Comparison of ENCODE assay signal across 7 cellular contexts in the genomic region with DNA sequence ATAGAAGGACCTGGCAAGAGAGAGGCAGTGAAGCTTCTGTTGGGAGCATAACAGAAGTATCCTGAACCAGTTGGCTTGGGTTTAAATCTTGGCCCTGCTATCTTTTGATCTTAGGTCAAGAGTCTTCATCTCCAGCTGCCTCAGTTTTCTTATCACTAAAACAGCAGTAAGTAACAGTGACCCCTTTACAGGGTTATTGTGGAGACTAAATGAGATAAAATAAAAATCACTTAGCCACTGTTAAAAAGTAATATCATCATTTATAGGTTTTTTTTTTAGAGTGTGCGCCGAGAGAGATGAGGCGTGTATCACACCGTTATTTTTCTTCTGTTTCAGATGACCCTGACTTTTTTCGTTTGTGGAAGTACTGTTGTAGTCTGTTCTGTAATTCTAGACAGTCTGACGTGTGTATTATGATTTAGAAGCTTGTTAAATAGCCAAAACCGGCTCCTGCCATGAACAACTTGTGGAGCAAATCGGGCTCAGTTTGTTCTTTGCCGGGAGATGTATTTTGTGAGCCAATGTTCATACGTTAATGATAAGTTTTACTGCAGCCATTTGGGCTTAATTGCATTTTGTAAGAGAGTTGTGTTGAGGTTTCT. TPM values are rescaled to one million over a fixed set of nuclear protein-coding genes. Genes with fewer than 3 reads are reported as not detected.
DNase-seq lines count a peak whose midpoint lies in the region; ATAC-seq, FAIRE-seq and TF ChIP-seq lines count a peak whose summit lies in the region.

No MANE protein-coding gene starts in this region.

- H3K9me2 ChIP-seq in hepatocyte (replicated peaks; ENCODE audit: insufficient read depth): no peaks in the 10 kb centered on the region

- H3K4me3 Mint-ChIP-seq in activated CD4-positive, alpha-beta memory T cell treated with anti-CD3 and anti-CD28 coated beads, Interleukin-2, amount 10 ng/mL, durations not matched to agents 7 days and 5 days: peak overlapping the region; percentile 94

- FAIRE-seq in small intestine (lab: Jason Lieb, UNC): no peak

- peaks cover 23% of the 10 kb centered on the region for H3K4me1 ChIP-seq in hepatocyte (ENCODE audit: insufficient read depth)
- peaks cover 0 to 16% of the 10 kb centered on the region in 2 donors for H3K4me1 ChIP-seq in small intestine (ENCODE audit: control insufficient read depth in 2 of 2, insufficient read depth in 1 of 2, low read depth in 1 of 2, low read length in 1 of 2)

- no peaks in the 10 kb centered on the region for H3K27me3 Mint-ChIP-seq in activated CD4-positive, alpha-beta memory T cell treated with anti-CD3 and anti-CD28 coated beads, Interleukin-2, amount 10 ng/mL, durations not matched to agents 7 days and 5 days

- no peak for TF ChIP-seq CTCF in hepatocyte (IDR thresholded peaks at IDR 0.05; ENCODE audit: poor library complexity)

- H4K20me1 ChIP-seq in hepatocyte (ENCODE audit: insufficient read depth, poor library complexity, severe bottlenecking): peaks cover 53% of the 10 kb centered on the region

- H3K36me3 ChIP-seq in hepatocyte (replicated peaks; ENCODE audit: insufficient read depth, low read depth) (no peaks in the 10 kb centered on the region), small intestine (ENCODE audit: control insufficient read depth in 2 of 2, insufficient read depth in 2 of 2, low read length in 2 of 2) (peaks cover 0 to 2% of the 10 kb centered on the region in 2 donors)

- no peaks in the 10 kb centered on the region for H3K9me3 ChIP-seq in hepatocyte (ENCODE audit: low read depth)
- no peaks in the 10 kb centered on the region for H3K9me3 ChIP-seq in small intestine (ENCODE audit: control insufficient read depth, low read depth)

- ATAC-seq in HG03196 (IDR thresholded peaks at IDR 0.05; ENCODE audit: unreplicated experiment): no peak

- peak overlapping the region; percentile 93 for H3K27ac ChIP-seq in hepatocyte
- peak overlapping the region in 1 of 2 donors; percentile 96 for H3K27ac ChIP-seq in small intestine (ENCODE audit: low read depth in 1 of 2, low read length in 1 of 2)

- H3K27ac Mint-ChIP-seq in activated CD4-positive, alpha-beta memory T cell treated with anti-CD3 and anti-CD28 coated beads, Interleukin-2, amount 10 ng/mL, durations not matched to agents 7 days and 5 days: peak overlapping the region; percentile 99

- H3K4me2 ChIP-seq in hepatocyte: peak overlapping the region; percentile 89

- WGBS in hepatocyte (ENCODE audit: low lambda C conversion rate, missing lambda C conversion rate): 40% methylated on average over 10 of the region's 10 CpGs
- 6 to 17% (median 10%) methylated on average over 10 of the region's 10 CpGs for WGBS in small intestine, 3 donors

- H3K9me3 Mint-ChIP-seq in activated CD4-positive, alpha-beta memory T cell treated with anti-CD3 and anti-CD28 coated beads, Interleukin-2, amount 10 ng/mL, durations not matched to agents 7 days and 5 days: no peaks in the 10 kb centered on the region

- CTCF ChIA-PET in HEK293T (lab: Yijun Ruan, JAX): interaction anchor here (0.6 to 2.0 kb wide), 4 partner anchors 11 to 90 kb away, joined by 3 to 5 read pairs (median 4); no protein-coding TSS in a partner anchor
- CTCF ChIA-PET in activated CD4-positive, alpha-beta memory T cell treated with anti-CD3 and anti-CD28 coated beads, Interleukin-2, amount 10 ng/mL, durations not matched to agents 7 days and 5 days (lab: Charles Lee): interaction anchor here (0.8 to 3.8 kb wide), 9 partner anchors 9 to 195 kb away, joined by 3 to 46 read pairs (median 4); partner anchors contain the start of genes SH3D21 and TRAPPC3

- no peak for DNase-seq in HEK293T (ENCODE audit: extremely low spot score)
- DNase-seq in activated CD4-positive, alpha-beta memory T cell treated with anti-CD3 and anti-CD28 coated beads, Interleukin-2, amount 10 ng/mL, durations not matched to agents 7 days and 5 days: no peak
- no peak for DNase-seq in hepatocyte (ENCODE audit: low spot score)
- DNase-seq in small intestine: peak; percentile 14
- DNase-seq in NCI-H1930 (lab: John Stamatoyannopoulos, UW): no peak
- DNase-seq in NCI-H526 (lab: John Stamatoyannopoulos, UW): no peak

- H3K4me3 ChIP-seq in hepatocyte (peak overlapping the region; percentile 46), small intestine (ENCODE audit: low read depth in 1 of 2, low read length in 2 of 2) (peak overlapping the region; percentile 66 to 79)

- H3K27me3 ChIP-seq in hepatocyte (no peaks in the 10 kb centered on the region), small intestine (ENCODE audit: control insufficient read depth in 2 of 2, insufficient read depth in 2 of 2, low read length in 2 of 2) (no peaks in the 10 kb centered on the region)

- peaks cover 35% of the 10 kb centered on the region for H3K36me3 Mint-ChIP-seq in activated CD4-positive, alpha-beta memory T cell treated with anti-CD3 and anti-CD28 coated beads, Interleukin-2, amount 10 ng/mL, durations not matched to agents 7 days and 5 days (ENCODE audit: low read depth)

- peaks cover 59% of the 10 kb centered on the region for H3K79me2 ChIP-seq in hepatocyte

- POLR2A ChIA-PET in HEK293T (lab: Yijun Ruan, JAX): interaction anchor here (0.8 to 3.1 kb wide), 13 partner anchors 9 to 98 kb away, joined by 3 to 16 read pairs (median 5); partner anchors contain the start of genes EVA1B, MAP7D1, SH3D21 and TRAPPC3
- POLR2A ChIA-PET in activated CD4-positive, alpha-beta memory T cell treated with anti-CD3 and anti-CD28 coated beads, Interleukin-2, amount 10 ng/mL, durations not matched to agents 7 days and 5 days (lab: Charles Lee): interaction anchor here (1.2 to 4.5 kb wide), 17 partner anchors 9 to 456 kb away, joined by 3 to 72 read pairs (median 12); partner anchors contain the start of genes ADPRS, CLSPN, EVA1B and MAP7D1

- H2AFZ ChIP-seq in hepatocyte: no peak overlapping the region

- peaks cover 32% of the 10 kb centered on the region for H3K4me1 Mint-ChIP-seq in activated CD4-positive, alpha-beta memory T cell treated with anti-CD3 and anti-CD28 coated beads, Interleukin-2, amount 10 ng/mL, durations not matched to agents 7 days and 5 days

TF ChIP-seq in HEK293T, 16 proteins besides CTCF, POLR2A, EP300 and RAD21:
- TF ChIP-seq, protein P1, sequence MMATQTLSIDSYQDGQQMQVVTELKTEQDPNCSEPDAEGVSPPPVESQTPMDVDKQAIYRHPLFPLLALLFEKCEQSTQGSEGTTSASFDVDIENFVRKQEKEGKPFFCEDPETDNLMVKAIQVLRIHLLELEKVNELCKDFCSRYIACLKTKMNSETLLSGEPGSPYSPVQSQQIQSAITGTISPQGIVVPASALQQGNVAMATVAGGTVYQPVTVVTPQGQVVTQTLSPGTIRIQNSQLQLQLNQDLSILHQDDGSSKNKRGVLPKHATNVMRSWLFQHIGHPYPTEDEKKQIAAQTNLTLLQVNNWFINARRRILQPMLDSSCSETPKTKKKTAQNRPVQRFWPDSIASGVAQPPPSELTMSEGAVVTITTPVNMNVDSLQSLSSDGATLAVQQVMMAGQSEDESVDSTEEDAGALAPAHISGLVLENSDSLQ (IDR thresholded peaks at IDR 0.05): peak; percentile 11; the same call in 1 of the 2 replicates
- TF ChIP-seq L3MBTL2 (conservative IDR thresholded peaks at IDR 0.05): no peak

RNA-seq across cellular contexts. Expression of gene THRAP3, which starts 1.2 kb away (rescaled TPM):
- 100 to 1,000 TPM; 128 to 133 TPM for total RNA-seq in activated CD4-positive, alpha-beta memory T cell treated with anti-CD3 and anti-CD28 coated beads, Interleukin-2, amount 10 ng/mL, durations not matched to agents 7 days and 5 days
- total RNA-seq in hepatocyte: 82.7 and 84.6 TPM in 2 replicates
- polyA plus RNA-seq in hepatocyte (45.8 and 50.0 TPM in 2 replicates), small intestine (10 to 100 TPM; 25.9 to 41.0 (median 29.1) TPM)
